17 cellular contexts compared by ENCODE assay signal in the genomic region with DNA sequence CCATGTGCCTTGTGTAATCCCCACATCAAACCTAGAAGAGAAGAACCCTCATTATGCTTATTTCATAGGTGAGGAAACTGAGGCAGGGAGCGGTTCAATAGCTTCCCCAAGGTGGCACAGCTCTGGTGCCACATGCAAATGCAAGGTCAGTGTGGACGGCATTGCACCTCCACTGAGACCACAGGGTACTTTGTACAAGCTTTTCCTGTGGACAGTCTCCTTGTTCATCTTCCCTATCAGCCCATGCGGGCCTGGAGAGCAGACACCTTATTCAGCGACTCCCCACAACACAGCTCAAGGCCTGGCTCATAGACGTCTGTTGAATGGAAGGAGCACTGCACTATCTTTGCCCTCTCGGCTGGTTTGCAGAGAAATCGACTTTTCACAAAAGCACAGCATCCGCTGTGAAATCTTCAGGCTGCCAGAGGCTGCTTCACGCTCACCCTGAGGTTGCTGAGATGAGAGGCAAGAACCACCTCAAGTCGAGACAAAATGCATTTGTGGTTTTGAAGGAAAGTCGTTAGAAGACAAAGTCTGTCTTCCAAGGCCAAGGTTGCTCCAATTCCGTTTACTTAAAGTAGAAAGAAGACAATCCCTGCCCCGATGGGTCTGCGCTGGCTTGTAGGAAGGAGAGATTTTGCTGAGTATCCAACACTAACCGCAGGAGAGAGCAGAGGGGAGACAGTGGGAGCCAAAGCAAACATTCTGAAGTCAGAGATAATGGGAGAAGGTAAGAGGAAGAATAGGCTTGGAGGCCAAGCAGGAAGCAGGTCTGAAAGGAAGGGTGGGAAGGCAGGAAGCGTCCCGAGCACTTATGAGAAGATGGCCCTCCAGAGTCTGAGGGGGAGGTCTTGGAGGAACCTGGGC. TPM values are rescaled to one million over a fixed set of nuclear protein-coding genes. Genes with fewer than 3 reads are reported as not detected.
DNase-seq lines count a peak whose midpoint lies in the region; ATAC-seq lines count a peak whose summit lies in the region.
"Had no signal": no experiment of that assay in that cellular context is flagged by ENCODE, and none has a peak within 500 bp of the region (broad histone marks: within the 10 kb centered on the region; RNA-seq: fewer than 3 reads in every experiment).

No MANE protein-coding gene starts in this region.

- peaks cover 35% of the 10 kb centered on the region for H3K4me1 Mint-ChIP-seq in activated CD8-positive, alpha-beta memory T cell treated with anti-CD3 and anti-CD28 coated beads, Interleukin-2, amount 10 ng/mL, durations not matched to agents 7 days and 5 days
- peaks cover 19 to 27% of the 10 kb centered on the region in 2 donors for H3K4me1 Mint-ChIP-seq in effector memory CD8-positive, alpha-beta T cell (ENCODE audit: low read depth in 2 of 2)
- H3K4me1 Mint-ChIP-seq: CD14-positive monocyte, neural crest cell had no signal

- no peaks in the 10 kb centered on the region for H3K36me3 Mint-ChIP-seq in activated CD8-positive, alpha-beta memory T cell treated with anti-CD3 and anti-CD28 coated beads, Interleukin-2, amount 10 ng/mL, durations not matched to agents 7 days and 5 days
- H3K36me3 Mint-ChIP-seq in effector memory CD8-positive, alpha-beta T cell (ENCODE audit: insufficient read depth): peaks cover 2% of the 10 kb centered on the region
- H3K36me3 Mint-ChIP-seq: CD14-positive monocyte had no signal

- intact Hi-C loops in posterior vena cava (cut with DNase I): no loop called here

- peak overlapping the region; percentile 79 for H3K27ac ChIP-seq in KOPT-K1 (ENCODE audit: low read depth, low read length, poor library complexity, severe bottlenecking)
- H3K27ac ChIP-seq: ascending aorta, upper lobe of right lung had no signal

- H3K27ac Mint-ChIP-seq in activated CD8-positive, alpha-beta memory T cell treated with anti-CD3 and anti-CD28 coated beads, Interleukin-2, amount 10 ng/mL, durations not matched to agents 7 days and 5 days: peak overlapping the region; percentile 24
- H3K27ac Mint-ChIP-seq in effector memory CD8-positive, alpha-beta T cell: peak overlapping the region in 1 of 2 donors; percentile 66

- ATAC-seq in activated CD8-positive, alpha-beta memory T cell treated with anti-CD3 and anti-CD28 coated beads, Interleukin-2, amount 10 ng/mL, durations not matched to agents 7 days and 5 days: no peak
- no peak for ATAC-seq in effector memory CD8-positive, alpha-beta T cell (replicated peaks)
- no peak for ATAC-seq in HG02970 (IDR thresholded peaks at IDR 0.05; ENCODE audit: low FRiP score, unreplicated experiment)
- ATAC-seq: upper lobe of right lung had no signal

- H3K4me3 Mint-ChIP-seq in activated CD8-positive, alpha-beta memory T cell treated with anti-CD3 and anti-CD28 coated beads, Interleukin-2, amount 10 ng/mL, durations not matched to agents 7 days and 5 days: no peak overlapping the region
- peak overlapping the region in 1 of 2 donors; percentile 71 for H3K4me3 Mint-ChIP-seq in effector memory CD8-positive, alpha-beta T cell
- H3K4me3 Mint-ChIP-seq: CD14-positive monocyte, neural crest cell had no signal

- CTCF ChIA-PET in activated CD8-positive, alpha-beta memory T cell treated with anti-CD3 and anti-CD28 coated beads, Interleukin-2, amount 10 ng/mL, durations not matched to agents 7 days and 5 days (lab: Charles Lee): interaction anchor here (0.8 kb wide), 1 partner anchor 52 kb away, joined by 3 read pairs; no protein-coding TSS in a partner anchor

- no peak for DNase-seq in activated CD8-positive, alpha-beta memory T cell treated with anti-CD3 and anti-CD28 coated beads, Interleukin-2, amount 10 ng/mL, durations not matched to agents 7 days and 5 days
- DNase-seq in activated CD8-positive, alpha-beta memory T cell treated with anti-CD3 and anti-CD28 coated beads, Interleukin-2, amount 50 U/mL, for 48 hours: no peak
- DNase-seq in dermis blood vessel endothelial cell: peak; percentile 52
- peak; percentile 41 for DNase-seq in posterior vena cava (ENCODE audit: low spot score)
- no peak for DNase-seq in effector memory CD8-positive, alpha-beta T cell
- no peak for DNase-seq in NCI-H1694 treated with DMSO at 0.1 percent for 48 hours (lab: John Stamatoyannopoulos, UW)
- DNase-seq: DMS79, mesendoderm, NCI-H1436 treated with DMSO at 0.1 percent for 48 hours, NCI-H82, upper lobe of right lung had no signal

- H3K9me3 ChIP-seq in KOPT-K1 (ENCODE audit: insufficient read depth, low read length, poor library complexity, severe bottlenecking): no peaks in the 10 kb centered on the region
- H3K9me3 ChIP-seq: ascending aorta, upper lobe of right lung had no signal

- no peaks in the 10 kb centered on the region for H3K36me3 ChIP-seq in KOPT-K1 (ENCODE audit: insufficient read depth, low read length)
- H3K36me3 ChIP-seq: ascending aorta, upper lobe of right lung had no signal

- no peaks in the 10 kb centered on the region for H3K9me3 Mint-ChIP-seq in activated CD8-positive, alpha-beta memory T cell treated with anti-CD3 and anti-CD28 coated beads, Interleukin-2, amount 10 ng/mL, durations not matched to agents 7 days and 5 days (ENCODE audit: low read depth)
- no peaks in the 10 kb centered on the region for H3K9me3 Mint-ChIP-seq in effector memory CD8-positive, alpha-beta T cell
- H3K9me3 Mint-ChIP-seq: CD14-positive monocyte, neural crest cell had no signal

- H3K27me3 Mint-ChIP-seq in activated CD8-positive, alpha-beta memory T cell treated with anti-CD3 and anti-CD28 coated beads, Interleukin-2, amount 10 ng/mL, durations not matched to agents 7 days and 5 days: no peaks in the 10 kb centered on the region
- no peaks in the 10 kb centered on the region for H3K27me3 Mint-ChIP-seq in effector memory CD8-positive, alpha-beta T cell

RNA-seq across cellular contexts. Expression of a gene that starts 34.2 kb away (rescaled TPM):
- 10 to 100 TPM; 19.3 to 27.4 TPM for total RNA-seq in activated CD8-positive, alpha-beta memory T cell treated with anti-CD3 and anti-CD28 coated beads, Interleukin-2, amount 10 ng/mL, durations not matched to agents 7 days and 5 days
- total RNA-seq in dermis blood vessel endothelial cell: 11.4 and 16.9 TPM in 2 replicates
- total RNA-seq in posterior vena cava: 1 to 10 TPM; 3.7 to 7.9 TPM

RNA-seq across cellular contexts. Expression of a gene that starts 53.4 kb away (rescaled TPM):
- total RNA-seq in activated CD8-positive, alpha-beta memory T cell treated with anti-CD3 and anti-CD28 coated beads, Interleukin-2, amount 10 ng/mL, durations not matched to agents 7 days and 5 days: not detected
- total RNA-seq in dermis blood vessel endothelial cell (not detected in 2 replicates), posterior vena cava (under 1 TPM in 1 of 2 donors, not detected in 1; 0.05 TPM)
- total RNA-seq: ascending aorta, SK-MEL-5 had no signal

Comparison
In these comparisons a context has a peak if more than half of its experiments do, and no peak if none do; other contexts are left out.
1. DNase-seq: peak in dermis blood vessel endothelial cell (single experiment) and posterior vena cava (single experiment); none in activated CD8-positive, alpha-beta memory T cell treated with anti-CD3 and anti-CD28 coated beads, Interleukin-2, amount 10 ng/mL, durations not matched to agents 7 days and 5 days (single experiment), activated CD8-positive, alpha-beta memory T cell treated with anti-CD3 and anti-CD28 coated beads, Interleukin-2, amount 50 U/mL, for 48 hours (single experiment), effector memory CD8-positive, alpha-beta T cell (0 of 3) and NCI-H1694 treated with DMSO at 0.1 percent for 48 hours (single experiment).